ENCODE assay signal across 1 cellular context in genomic region chr3:73680696-73681095, GRCh38.
TF ChIP-seq lines count a peak whose summit lies in the region.

No MANE protein-coding gene starts in this region.

TF ChIP-seq in SK-N-SH, 30 proteins besides CTCF, POLR2A, EP300 and RAD21 (continued from another document):
- TF ChIP-seq ZBTB33 (IDR thresholded peaks at IDR 0.05; ENCODE audit: borderline replicate concordance, low read depth) (no peak), RCOR1 (IDR thresholded peaks at IDR 0.05; ENCODE audit: low read length) (peak; percentile 66; the same call in 1 of the 2 replicates), CHD2 (IDR thresholded peaks at IDR 0.05; ENCODE audit: low read length, partially characterized antibody) (no peak), NRF1 (IDR thresholded peaks at IDR 0.05; ENCODE audit: low read depth, low read length) (no peak), TEAD4 (IDR thresholded peaks at IDR 0.05; ENCODE audit: borderline replicate concordance, insufficient read depth) (0 out of 2 replicates have a peak, but pooled peaks have one; percentile 14), TCF12 (IDR thresholded peaks at IDR 0.05) (peak; percentile 62), JUND (IDR thresholded peaks at IDR 0.05) (peak; percentile 26; the same call in 1 of the 2 replicates), MEF2A (IDR thresholded peaks at IDR 0.05; ENCODE audit: borderline replicate concordance, low read depth) (no peak), REST (IDR thresholded peaks at IDR 0.05; ENCODE audit: low read depth, low read length) (no peak), NFIC (IDR thresholded peaks at IDR 0.05; ENCODE audit: borderline replicate concordance) (peak; percentile 56; the same call in 1 of the 2 replicates), GATA2 (CRISPR knock-in tag; IDR thresholded peaks at IDR 0.05) (peak; percentile 79), TAF1 (IDR thresholded peaks at IDR 0.05; ENCODE audit: borderline replicate concordance, low read depth, low read length) (no peak)
